1 cellular context compared by ENCODE assay signal in genomic region chr9:128689820-128690683, GRCh38.
TF ChIP-seq lines count a peak whose summit lies in the region.

No MANE protein-coding gene starts in this region.

TF ChIP-seq in endothelial cell of umbilical vein, 7 proteins besides CTCF, POLR2A, EP300 and RAD21:
- TF ChIP-seq, protein P1, sequence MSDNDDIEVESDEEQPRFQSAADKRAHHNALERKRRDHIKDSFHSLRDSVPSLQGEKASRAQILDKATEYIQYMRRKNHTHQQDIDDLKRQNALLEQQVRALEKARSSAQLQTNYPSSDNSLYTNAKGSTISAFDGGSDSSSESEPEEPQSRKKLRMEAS (IDR thresholded peaks at IDR 0.05; ENCODE audit: insufficient read depth, insufficient read length) = no peak
- peak; percentile 26 for TF ChIP-seq POLR2AphosphoS5 (IDR thresholded peaks at IDR 0.05; ENCODE audit: insufficient read depth, low read depth, low read length)
- TF ChIP-seq JUN (IDR thresholded peaks at IDR 0.05; ENCODE audit: borderline replicate concordance, insufficient read depth, insufficient read length, low read depth) = no peak
- no peak for TF ChIP-seq EZH2 (IDR thresholded peaks at IDR 0.05; ENCODE audit: borderline replicate concordance, low read depth, low read length, severe bottlenecking)
- TF ChIP-seq MYC (IDR thresholded peaks at IDR 0.05; ENCODE audit: low read depth, low read length) = no peak
- TF ChIP-seq GATA2 (IDR thresholded peaks at IDR 0.05; ENCODE audit: insufficient read depth, insufficient read length, low read depth, low read length) = no peak
- TF ChIP-seq FOS (IDR thresholded peaks at IDR 0.05; ENCODE audit: borderline replicate concordance, insufficient read depth, low read length) = no peak
